20 cellular contexts compared by ENCODE assay signal in genomic region chr4:128802680-128803628, GRCh38. TPM values are rescaled to one million over a fixed set of nuclear protein-coding genes. Genes with fewer than 3 reads are reported as not detected.
DNase-seq lines count a peak whose midpoint lies in the region; ATAC-seq, FAIRE-seq and TF ChIP-seq lines count a peak whose summit lies in the region.
"Had no signal": no experiment of that assay in that cellular context is flagged by ENCODE, and none has a peak within 500 bp of the region (broad histone marks: within the 10 kb centered on the region; RNA-seq: fewer than 3 reads in every experiment).

No MANE protein-coding gene starts in this region.

- FAIRE-seq in HTR-8/SVneo (lab: Jason Lieb, UNC) = peak; percentile 23
- no peak for FAIRE-seq in HepG2 (lab: Jason Lieb, UNC)

- H3K27me3 Mint-ChIP-seq in CD4-positive, alpha-beta memory T cell = no peaks in the 10 kb centered on the region
- H3K27me3 Mint-ChIP-seq in activated T-helper 2 cell treated with anti-CD3 and anti-CD28 coated beads, Interferon-gamma antibody, Interleukin-2, Interleukin-4, amounts not matched to agents 10 μg/mL and 5 μg/mL and 100 μg/mL, durations not matched to agents 14 hours and 24 hours and 36 hours (ENCODE audit: low read depth) = no peaks in the 10 kb centered on the region

- no peak for TF ChIP-seq POLR2A in HepG2 (IDR thresholded peaks at IDR 0.05; ENCODE audit: insufficient read depth in 1 of 2, low read depth in 2 of 2, low read length in 2 of 2)

- H3K9me3 ChIP-seq in CD4-positive, alpha-beta memory T cell (ENCODE audit: control insufficient read depth in 1 of 2, low read length in 2 of 2) = no peaks in the 10 kb centered on the region
- no peaks in the 10 kb centered on the region for H3K9me3 ChIP-seq in HepG2 (ENCODE audit: low read length)
- H3K9me3 ChIP-seq: heart right ventricle, ovary, right lobe of liver had no signal

- no peak for TF ChIP-seq RAD21 in HepG2 (CRISPR knock-in tag; IDR thresholded peaks at IDR 0.05)

- TF ChIP-seq EP300 in HepG2 (IDR thresholded peaks at IDR 0.05; ENCODE audit: low read depth in 2 of 2, low read length in 2 of 2) = no peak
- TF ChIP-seq EP300 in HepG2 (CRISPR knock-in tag; IDR thresholded peaks at IDR 0.05; ENCODE audit: borderline replicate concordance) = no peak

- no peaks in the 10 kb centered on the region for H3K36me3 ChIP-seq in CD4-positive, alpha-beta memory T cell (ENCODE audit: insufficient read depth, low read length)
- no peaks in the 10 kb centered on the region for H3K36me3 ChIP-seq in HepG2 (replicated peaks in 1 of 2; ENCODE audit: control insufficient read depth in 1 of 2, insufficient read depth in 2 of 2, low read length in 2 of 2)
- H3K36me3 ChIP-seq: heart right ventricle, ovary, right lobe of liver, WERI-Rb-1 had no signal

- WGBS in HepG2 (ENCODE audit: low lambda C conversion rate) = 31% methylated on average over 7 of the region's 9 CpGs

- no peak overlapping the region for H2AFZ ChIP-seq in HepG2 (ENCODE audit: low read length)

- H3K4me1 Mint-ChIP-seq in CD4-positive, alpha-beta memory T cell = peaks cover 0 to 13% (median 6%) of the 10 kb centered on the region in 4 donors
- peaks cover 9% of the 10 kb centered on the region for H3K4me1 Mint-ChIP-seq in activated T-helper 2 cell treated with anti-CD3 and anti-CD28 coated beads, Interferon-gamma antibody, Interleukin-2, Interleukin-4, amounts not matched to agents 10 μg/mL and 5 μg/mL and 100 μg/mL, durations not matched to agents 14 hours and 24 hours and 36 hours (ENCODE audit: low read depth)

- peak in 1 of 5 donors; percentile 19 for DNase-seq in CD4-positive, alpha-beta memory T cell
- no peak for DNase-seq in HTR-8/SVneo (ENCODE audit: insufficient read length, low spot score)
- no peak for DNase-seq in activated T-helper 2 cell treated with anti-CD3 and anti-CD28 coated beads, Interferon-gamma antibody, Interleukin-2, Interleukin-4, amounts not matched to agents 10 μg/mL and 5 μg/mL and 100 μg/mL, durations not matched to agents 14 hours and 24 hours and 36 hours (ENCODE audit: low spot score)
- no peak for DNase-seq in HepG2 (ENCODE audit: low spot score)
- DNase-seq in NCI-H748 (lab: John Stamatoyannopoulos, UW; ENCODE audit: unreplicated experiment) = no peak
- no peak for DNase-seq in kidney glomerular epithelial cell (lab: John Stamatoyannopoulos, UW)
- no peak for DNase-seq in stimulated activated CD4-positive, alpha-beta T cell treated with anti-CD3 and anti-CD28 coated beads, Interleukin-12 subunit alpha, Interleukin-12 subunit beta, amount 100 ng/mL, for 4 hours
- DNase-seq: activated CD8-positive, alpha-beta T cell treated with anti-CD3 and anti-CD28 coated beads, Interleukin-2, amount 10 ng/mL, durations not matched to agents 7 days and 5 days; amygdala; cerebellar nuclear complex; COR-L47; heart right ventricle; Kasumi-1; left colon; NCI-H1436; NCI-H2227 treated with DMSO at 0.1 percent for 48 hours; ovary; right lobe of liver; WERI-Rb-1 had no signal

- in situ Hi-C loops in HepG2 (cut with HindIII; ENCODE audit: extremely low pct_ligation_motif_present, low pct_unique_long_range_greater_than_20kb) = loop anchor here (25.0 kb wide), 1 partner anchor 241 kb away; no protein-coding TSS in a partner anchor

- no peaks in the 10 kb centered on the region for H4K20me1 ChIP-seq in HepG2 (ENCODE audit: insufficient read depth, low read length)

- ATAC-seq in HepG2 (peak; percentile 56), HG03039 (IDR thresholded peaks at IDR 0.05; ENCODE audit: unreplicated experiment) (no peak)
- ATAC-seq: activated CD8-positive, alpha-beta T cell treated with anti-CD3 and anti-CD28 coated beads, Interleukin-2, amount 10 ng/mL, durations not matched to agents 7 days and 5 days; left colon had no signal

- H3K27ac ChIP-seq in CD4-positive, alpha-beta memory T cell (ENCODE audit: low read depth, low read length) = peak overlapping the region; percentile 46
- H3K27ac ChIP-seq in HepG2 (ENCODE audit: extremely low read length, insufficient read depth, low read length) = no peak overlapping the region
- H3K27ac ChIP-seq: heart right ventricle, ovary, right lobe of liver, WERI-Rb-1 had no signal

- H3K4me3 Mint-ChIP-seq in CD4-positive, alpha-beta memory T cell = peak overlapping the region in 5 of 8 donors; percentile 12 to 75 (median 62)
- H3K4me3 Mint-ChIP-seq in activated T-helper 2 cell treated with anti-CD3 and anti-CD28 coated beads, Interferon-gamma antibody, Interleukin-2, Interleukin-4, amounts not matched to agents 10 μg/mL and 5 μg/mL and 100 μg/mL, durations not matched to agents 14 hours and 24 hours and 36 hours (ENCODE audit: low read depth) = no peak overlapping the region
- H3K4me3 Mint-ChIP-seq: activated CD8-positive, alpha-beta T cell treated with anti-CD3 and anti-CD28 coated beads, Interleukin-2, amount 10 ng/mL, durations not matched to agents 7 days and 5 days had no signal

- peak overlapping the region; percentile 8; the same call in 1 of the 2 replicates for H3K4me2 ChIP-seq in HepG2 (ENCODE audit: low read depth, low read length)

- intact Hi-C loops in CD4-positive, alpha-beta memory T cell (cut with micrococcal nuclease) = no loop called here
- intact Hi-C loops in activated T-helper 2 cell treated with anti-CD3 and anti-CD28 coated beads, Interferon-gamma antibody, Interleukin-2, Interleukin-4, amounts not matched to agents 10 μg/mL and 5 μg/mL and 100 μg/mL, durations not matched to agents 14 hours and 24 hours and 36 hours (cut with micrococcal nuclease) = no loop called here
- intact Hi-C loops in HepG2 (cut with micrococcal nuclease; ENCODE audit: unreplicated experiment) = no loop called here

- H3K79me2 ChIP-seq in HepG2 (ENCODE audit: insufficient read depth, low read length) = no peaks in the 10 kb centered on the region

- H3K36me3 Mint-ChIP-seq in CD4-positive, alpha-beta memory T cell = no peaks in the 10 kb centered on the region
- H3K36me3 Mint-ChIP-seq in activated T-helper 2 cell treated with anti-CD3 and anti-CD28 coated beads, Interferon-gamma antibody, Interleukin-2, Interleukin-4, amounts not matched to agents 10 μg/mL and 5 μg/mL and 100 μg/mL, durations not matched to agents 14 hours and 24 hours and 36 hours (ENCODE audit: low read depth) = no peaks in the 10 kb centered on the region

- peaks cover 22% of the 10 kb centered on the region for H3K4me1 ChIP-seq in CD4-positive, alpha-beta memory T cell (ENCODE audit: insufficient read depth, low read length)
- no peaks in the 10 kb centered on the region for H3K4me1 ChIP-seq in HepG2 (ENCODE audit: insufficient read depth, low read length)
- H3K4me1 ChIP-seq: heart right ventricle, right lobe of liver had no signal

- H3K27me3 ChIP-seq in CD4-positive, alpha-beta memory T cell (ENCODE audit: insufficient read depth, low read length) = no peaks in the 10 kb centered on the region
- peaks cover 0 to 12% of the 10 kb centered on the region in 2 experiments; a peak in 2 of 5 replicates for H3K27me3 ChIP-seq in HepG2 (ENCODE audit: control insufficient read depth in 1 of 2, insufficient read depth in 2 of 2, low read length in 2 of 2)
- H3K27me3 ChIP-seq: heart right ventricle, ovary, right lobe of liver had no signal

- peak overlapping the region in 2 of 7 donors; percentile 85 to 93 for H3K27ac Mint-ChIP-seq in CD4-positive, alpha-beta memory T cell
- peak overlapping the region; percentile 48 for H3K27ac Mint-ChIP-seq in activated T-helper 2 cell treated with anti-CD3 and anti-CD28 coated beads, Interferon-gamma antibody, Interleukin-2, Interleukin-4, amounts not matched to agents 10 μg/mL and 5 μg/mL and 100 μg/mL, durations not matched to agents 14 hours and 24 hours and 36 hours
- H3K27ac Mint-ChIP-seq: activated CD8-positive, alpha-beta T cell treated with anti-CD3 and anti-CD28 coated beads, Interleukin-2, amount 10 ng/mL, durations not matched to agents 7 days and 5 days had no signal

- POLR2A ChIA-PET in CD4-positive, alpha-beta memory T cell (lab: Charles Lee; ENCODE audit: partially characterized antibody) = interaction anchor here (1.9 kb wide), 1 partner anchor 9 kb away, joined by 13 read pairs; no protein-coding TSS in a partner anchor
- POLR2A ChIA-PET in HepG2 (lab: Yijun Ruan, JAX) = no interaction called here

- CTCF ChIA-PET in CD4-positive, alpha-beta memory T cell (lab: Charles Lee; ENCODE audit: partially characterized antibody) = interaction anchor here (0.9 to 1.0 kb wide), 2 partner anchors 9 to 20 kb away, joined by 3 to 4 read pairs; no protein-coding TSS in a partner anchor
- CTCF ChIA-PET in HepG2 (lab: Yijun Ruan, JAX; ENCODE audit: low intra/inter-chr PET ratio, low total read pairs) = no interaction called here

- peak overlapping the region; percentile 20 to 48 for H3K4me3 ChIP-seq in CD4-positive, alpha-beta memory T cell (ENCODE audit: low read length in 2 of 2)
- no peak overlapping the region for H3K4me3 ChIP-seq in HepG2 (replicated peaks in 1 of 3; ENCODE audit: insufficient read depth in 1 of 3, low read depth in 2 of 3, low read length in 3 of 3)
- H3K4me3 ChIP-seq: heart right ventricle, ovary, right lobe of liver had no signal

- BruUV-seq in HepG2 (replicated peaks; lab: Mats Ljungman, UMichigan) = no TSS peak

- H3K9ac ChIP-seq in HepG2 (ENCODE audit: insufficient read depth, low read depth, low read length) = no peak overlapping the region

- peaks cover 0 to 2% (median 0%) of the 10 kb centered on the region in 8 donors for H3K9me3 Mint-ChIP-seq in CD4-positive, alpha-beta memory T cell
- H3K9me3 Mint-ChIP-seq in activated T-helper 2 cell treated with anti-CD3 and anti-CD28 coated beads, Interferon-gamma antibody, Interleukin-2, Interleukin-4, amounts not matched to agents 10 μg/mL and 5 μg/mL and 100 μg/mL, durations not matched to agents 14 hours and 24 hours and 36 hours = no peaks in the 10 kb centered on the region

- no peak for TF ChIP-seq CTCF in HepG2 (CRISPR knock-in tag; IDR thresholded peaks at IDR 0.05)

RNA-seq across cellular contexts. Expression of gene JADE1, which starts 6.5 kb away (rescaled TPM):
- total RNA-seq in CD4-positive, alpha-beta memory T cell = 10 to 100 TPM; 65.6 to 67.3 TPM
- 10 to 100 TPM; 44.9 to 54.2 TPM for polyA plus RNA-seq in CD4-positive, alpha-beta memory T cell
- 33.6 and 37.8 TPM in 2 replicates for total RNA-seq in activated T-helper 2 cell treated with anti-CD3 and anti-CD28 coated beads, Interferon-gamma antibody, Interleukin-2, Interleukin-4, amounts not matched to agents 10 μg/mL and 5 μg/mL and 100 μg/mL, durations not matched to agents 14 hours and 24 hours and 36 hours
- total RNA-seq in HepG2 (2016; rRNA removed; fragmentation: Illumina TruSeq; extraction: Trizol) = 19.3 and 23.4 TPM in 2 replicates
- 6.6 and 7.7 TPM in 2 replicates for total RNA-seq in HepG2 (2016; cell fraction: cytosol; rRNA removed; fragmentation: Illumina TruSeq; extraction: Trizol; ENCODE audit: low read depth)
- 18.1 and 21.4 TPM in 2 replicates for total RNA-seq in HepG2 (2016; cell fraction: insoluble cytoplasmic fraction; rRNA removed; fragmentation: Illumina TruSeq; extraction: Trizol)
- total RNA-seq in HepG2 (2016; cell fraction: membrane; rRNA removed; fragmentation: Illumina TruSeq; extraction: Trizol) = 10.8 and 10.9 TPM in 2 replicates
- 20.7 and 21.9 TPM in 2 replicates for total RNA-seq in HepG2 (2016; cell fraction: nucleus; rRNA removed; fragmentation: Illumina TruSeq; extraction: Trizol)
- 4.9 and 5.4 TPM in 2 replicates for polyA plus RNA-seq in HepG2 (2011; rRNA removed)
- 4.4 and 4.5 TPM in 2 replicates for polyA plus RNA-seq in HepG2 (2011; cell fraction: cytosol; rRNA removed)
- polyA plus RNA-seq in HepG2 (2011; cell fraction: nucleus; rRNA removed) = 9.5 and 9.6 TPM in 2 replicates
- 10.1 and 12.2 TPM in 2 replicates for polyA plus RNA-seq in HepG2 (2012)
- polyA plus RNA-seq in HepG2 (2016; cell fraction: cytosol; fragmentation: Illumina TruSeq; extraction: Trizol; ENCODE audit: low read depth) = 1.0 and 1.1 TPM in 2 replicates
- polyA plus RNA-seq in HepG2 (2016; cell fraction: insoluble cytoplasmic fraction; fragmentation: Illumina TruSeq; extraction: Trizol; ENCODE audit: low read depth) = 17.4 and 18.4 TPM in 2 replicates
- polyA plus RNA-seq in HepG2 (2016; cell fraction: membrane; fragmentation: Illumina TruSeq; extraction: Trizol; ENCODE audit: low read depth) = 4.8 and 4.9 TPM in 2 replicates
- polyA plus RNA-seq in HepG2 (2016; cell fraction: nucleus; fragmentation: Illumina TruSeq; extraction: Trizol; ENCODE audit: insufficient read depth, low read depth) = 25.1 and 26.7 TPM in 2 replicates
- 18.0 and 27.0 TPM in 2 replicates for polyA minus RNA-seq in HepG2 (2011; rRNA and poly(A)+ RNA removed; ENCODE audit: low replicate concordance)
- 7.4 and 7.7 TPM in 2 replicates for polyA minus RNA-seq in HepG2 (2011; cell fraction: cytosol; rRNA and poly(A)+ RNA removed)
- 18.4 and 20.6 TPM in 2 replicates for polyA minus RNA-seq in HepG2 (2011; cell fraction: nucleus; rRNA and poly(A)+ RNA removed)

Comparison
In these comparisons a context has a peak if more than half of its experiments do, and no peak if none do; other contexts are left out.
1. H3K4me3 ChIP-seq: peak in CD4-positive, alpha-beta memory T cell (2 of 2); none in HepG2 (0 of 3).